29 cellular contexts compared by ENCODE assay signal in genomic region chr7:22762866-22763265, GRCh38. TPM values are rescaled to one million over a fixed set of nuclear protein-coding genes. Genes with fewer than 3 reads are reported as not detected.
"Had no signal": no experiment of that assay in that cellular context is flagged by ENCODE, and none has a peak within 500 bp of the region (broad histone marks: within the 10 kb centered on the region; RNA-seq: fewer than 3 reads in every experiment).

No MANE protein-coding gene starts in this region.

- H3K27me3 ChIP-seq: brain microvascular endothelial cell, cardiac muscle cell, SJSA1 had no signal

- H3K9ac ChIP-seq: SK-N-SH had no signal

- H3K4me2 ChIP-seq: SK-N-SH had no signal

- FAIRE-seq: TTC549 had no signal

- H3K4me1 Mint-ChIP-seq: activated CD4-positive, alpha-beta T cell treated with anti-CD3 and anti-CD28 coated beads, Interleukin-2, amount 10 ng/mL, durations not matched to agents 7 days and 5 days; activated naive CD4-positive, alpha-beta T cell treated with anti-CD3 and anti-CD28 coated beads, Interleukin-2, amount 10 ng/mL, durations not matched to agents 7 days and 5 days; central memory CD8-positive, alpha-beta T cell had no signal

- H3K4me3 Mint-ChIP-seq: activated CD4-positive, alpha-beta T cell treated with anti-CD3 and anti-CD28 coated beads, Interleukin-2, amount 10 ng/mL, durations not matched to agents 7 days and 5 days; activated CD8-positive, alpha-beta T cell treated with anti-CD3 and anti-CD28 coated beads, Interleukin-2, amount 10 ng/mL, durations not matched to agents 7 days and 5 days; activated naive CD4-positive, alpha-beta T cell treated with anti-CD3 and anti-CD28 coated beads, Interleukin-2, amount 10 ng/mL, durations not matched to agents 7 days and 5 days; activated naive CD8-positive, alpha-beta T cell; activated naive CD8-positive, alpha-beta T cell treated with anti-CD3 and anti-CD28 coated beads, Interleukin-2, amount 50 U/mL, for 24 hours; activated T-cell treated with anti-CD3 and anti-CD28 coated beads, Interleukin-2, amount 50 U/mL, for 24 hours; central memory CD8-positive, alpha-beta T cell; T-helper 1 cell treated with Interleukin-12 subunit alpha and Interleukin-12 subunit beta and Interleukin-4 antibody, amounts not matched to agents 30 μg/mL and 1 μg/mL, for 36 hours; T-helper 2 cell treated with Interferon-gamma antibody and Interleukin-4, amounts not matched to agents 5 μg/mL and 100 μg/mL, for 36 hours had no signal

- DNase-seq: activated CD4-positive, alpha-beta T cell treated with anti-CD3 and anti-CD28 coated beads, Interleukin-2, amount 10 ng/mL, durations not matched to agents 7 days and 5 days; activated CD4-positive, alpha-beta T cell treated with anti-CD3 and anti-CD28 coated beads, Interleukin-2, amount 50 U/mL, for 48 hours; activated CD8-positive, alpha-beta T cell treated with anti-CD3 and anti-CD28 coated beads, Interleukin-2, amount 10 ng/mL, durations not matched to agents 7 days and 5 days; activated gamma-delta T cell treated with Interleukin-2 at 50 U/mL for 16 hours; activated naive CD4-positive, alpha-beta T cell treated with anti-CD3 and anti-CD28 coated beads, Interleukin-2, amount 10 ng/mL, durations not matched to agents 7 days and 5 days; activated naive CD8-positive, alpha-beta T cell treated with anti-CD3 and anti-CD28 coated beads, Interleukin-2, amount 50 U/mL, for 24 hours; activated T-cell treated with anti-CD3 and anti-CD28 coated beads, Interleukin-2, amount 50 U/mL, for 24 hours; anterior cingulate cortex; brain microvascular endothelial cell; NCI-H1048; NCI-H1105 treated with DMSO at 0.1 percent for 48 hours; NCI-H1436; NCI-H1694; NCI-H1930; NCI-H2081 treated with DMSO at 0.1 percent for 48 hours; NCI-H226; NCI-H446 treated with DMSO at 0.1 percent for 48 hours; NCI-H524 treated with DMSO at 0.1 percent for 48 hours; SHP77; SK-N-SH had no signal

- ATAC-seq: activated CD8-positive, alpha-beta T cell treated with anti-CD3 and anti-CD28 coated beads, Interleukin-2, amount 10 ng/mL, durations not matched to agents 7 days and 5 days; activated naive CD8-positive, alpha-beta T cell treated with anti-CD3 and anti-CD28 coated beads, Interleukin-2, amount 50 U/mL, for 24 hours; Panc1 had no signal

- H3K4me3 ChIP-seq: cardiac muscle cell, SJSA1 had no signal

- H3K9me3 Mint-ChIP-seq: activated CD4-positive, alpha-beta T cell treated with anti-CD3 and anti-CD28 coated beads, Interleukin-2, amount 10 ng/mL, durations not matched to agents 7 days and 5 days; activated naive CD4-positive, alpha-beta T cell treated with anti-CD3 and anti-CD28 coated beads, Interleukin-2, amount 10 ng/mL, durations not matched to agents 7 days and 5 days; activated naive CD8-positive, alpha-beta T cell treated with anti-CD3 and anti-CD28 coated beads, Interleukin-2, amount 50 U/mL, for 24 hours; activated T-helper 2 cell treated with anti-CD3 and anti-CD28 coated beads, Interferon-gamma antibody, Interleukin-2, Interleukin-4, amounts not matched to agents 10 μg/mL and 5 μg/mL and 100 μg/mL, durations not matched to agents 14 hours and 24 hours and 36 hours; central memory CD8-positive, alpha-beta T cell; T-helper 1 cell treated with Interleukin-12 subunit alpha and Interleukin-12 subunit beta and Interleukin-4 antibody, amounts not matched to agents 30 μg/mL and 1 μg/mL, for 36 hours; T-helper 2 cell treated with Interferon-gamma antibody and Interleukin-4, amounts not matched to agents 5 μg/mL and 100 μg/mL, for 36 hours had no signal

- H3K36me3 Mint-ChIP-seq: activated naive CD4-positive, alpha-beta T cell treated with anti-CD3 and anti-CD28 coated beads, Interleukin-2, amount 10 ng/mL, durations not matched to agents 7 days and 5 days; activated naive CD8-positive, alpha-beta T cell had no signal

- H3K27ac Mint-ChIP-seq: activated CD4-positive, alpha-beta T cell treated with anti-CD3 and anti-CD28 coated beads, Interleukin-2, amount 10 ng/mL, durations not matched to agents 7 days and 5 days; activated CD8-positive, alpha-beta T cell treated with anti-CD3 and anti-CD28 coated beads, Interleukin-2, amount 10 ng/mL, durations not matched to agents 7 days and 5 days; activated naive CD4-positive, alpha-beta T cell treated with anti-CD3 and anti-CD28 coated beads, Interleukin-2, amount 10 ng/mL, durations not matched to agents 7 days and 5 days; activated naive CD8-positive, alpha-beta T cell; activated naive CD8-positive, alpha-beta T cell treated with anti-CD3 and anti-CD28 coated beads, Interleukin-2, amount 50 U/mL, for 24 hours; activated T-cell treated with anti-CD3 and anti-CD28 coated beads, Interleukin-2, amount 50 U/mL, for 24 hours; activated T-helper 2 cell treated with anti-CD3 and anti-CD28 coated beads, Interferon-gamma antibody, Interleukin-2, Interleukin-4, amounts not matched to agents 10 μg/mL and 5 μg/mL and 100 μg/mL, durations not matched to agents 14 hours and 24 hours and 36 hours; T-helper 1 cell treated with Interleukin-12 subunit alpha and Interleukin-12 subunit beta and Interleukin-4 antibody, amounts not matched to agents 30 μg/mL and 1 μg/mL, for 36 hours; T-helper 2 cell treated with Interferon-gamma antibody and Interleukin-4, amounts not matched to agents 5 μg/mL and 100 μg/mL, for 36 hours had no signal

- H3K9me2 ChIP-seq: SK-N-SH had no signal

- H3K36me3 ChIP-seq: brain microvascular endothelial cell, cardiac muscle cell, SJSA1 had no signal

- H3K27ac ChIP-seq: brain microvascular endothelial cell, cardiac muscle cell, SJSA1 had no signal

- H3K4me1 ChIP-seq: SJSA1 had no signal

RNA-seq across cellular contexts. Expression of gene IL6, which starts 35.9 kb away (rescaled TPM):
- total RNA-seq: activated T-helper 2 cell treated with anti-CD3 and anti-CD28 coated beads, Interferon-gamma antibody, Interleukin-2, Interleukin-4, amounts not matched to agents 10 μg/mL and 5 μg/mL and 100 μg/mL, durations not matched to agents 14 hours and 24 hours and 36 hours; cardiac muscle cell had no signal
- polyA plus RNA-seq: cardiac muscle cell had no signal
